8 cellular contexts compared by ENCODE assay signal in the genomic region with DNA sequence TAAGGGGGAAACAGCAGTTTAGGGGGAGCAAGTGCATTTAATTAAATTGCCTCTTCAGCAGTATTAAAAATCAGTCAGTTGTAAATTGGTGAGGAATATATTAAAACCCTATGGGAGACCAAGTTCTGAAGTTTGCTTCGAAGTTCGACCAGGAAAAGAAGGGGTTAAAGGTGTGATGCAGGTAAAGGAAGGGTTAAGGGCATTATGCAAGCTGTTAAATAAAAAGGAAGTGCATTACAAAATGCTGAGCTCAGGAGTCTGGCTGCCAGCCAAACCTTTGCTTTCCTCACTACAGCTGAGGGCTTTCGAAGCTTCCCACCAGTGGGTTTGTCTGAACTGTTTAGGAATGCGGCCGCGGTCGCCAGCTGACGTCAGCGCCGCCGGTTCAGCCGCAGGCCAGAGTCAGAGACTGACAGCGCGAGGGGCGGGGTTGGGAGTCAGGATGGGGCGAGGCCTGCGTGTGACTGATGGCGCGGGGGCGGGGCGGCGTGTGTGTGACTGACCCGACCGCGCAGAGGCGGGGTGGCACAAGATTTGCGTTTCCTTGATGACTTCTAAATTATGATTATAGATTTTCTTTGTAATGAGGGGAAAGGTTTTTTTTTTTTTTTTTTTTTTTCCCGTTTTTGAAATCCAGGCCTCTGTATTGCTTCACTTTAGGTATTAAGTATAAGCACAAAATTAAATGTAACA.
DNase-seq lines count a peak whose midpoint lies in the region; ATAC-seq and TF ChIP-seq lines count a peak whose summit lies in the region.

No MANE protein-coding gene starts in this region.

- no peak overlapping the region for H4K91ac ChIP-seq in trophoblast cell (ENCODE audit: low read depth, low read length)

- H3K36me3 ChIP-seq in heart left ventricle (no peaks in the 10 kb centered on the region), trophoblast cell (ENCODE audit: control insufficient read depth in 1 of 2, insufficient read depth in 2 of 2, low read length in 2 of 2) (no peaks in the 10 kb centered on the region), transverse colon (no peaks in the 10 kb centered on the region)

- no peak overlapping the region for H3K18ac ChIP-seq in trophoblast cell (ENCODE audit: low read length)

- no peak overlapping the region for H2BK120ac ChIP-seq in trophoblast cell (ENCODE audit: insufficient read depth, low read length, poor library complexity)

- H3K27ac Mint-ChIP-seq in T-helper 1 cell treated with Interleukin-12 subunit alpha and Interleukin-12 subunit beta and Interleukin-4 antibody, amounts not matched to agents 30 μg/mL and 1 μg/mL, for 36 hours: peak overlapping the region; percentile 58

- no peak overlapping the region for H2AK5ac ChIP-seq in trophoblast cell (ENCODE audit: low read length)

- TF ChIP-seq POLR2A in heart left ventricle (IDR thresholded peaks at IDR 0.05) (peak in 1 of 2 donors; percentile 14), transverse colon (IDR thresholded peaks at IDR 0.05) (no peak)

- no peak overlapping the region for H3K14ac ChIP-seq in trophoblast cell (ENCODE audit: low read length)

- no peak overlapping the region for H4K8ac ChIP-seq in trophoblast cell (ENCODE audit: low read depth, low read length)

- no peak overlapping the region for H4K12ac ChIP-seq in trophoblast cell (ENCODE audit: low read depth, low read length)

- TF ChIP-seq CTCF in heart left ventricle (IDR thresholded peaks at IDR 0.05) (peak in 1 of 12 donors; percentile 9), transverse colon (IDR thresholded peaks at IDR 0.05) (no peak)

- H3K9ac ChIP-seq in trophoblast cell (ENCODE audit: low read length): no peak overlapping the region

- in situ Hi-C loops in transverse colon (cut with MboI; ENCODE audit: low pct_ligation_motif_present in 1 of 4, low pct_unique_long_range_greater_than_20kb in 1 of 4, low sequenced_read_pairs in 3 of 4): no loop called here

- peak overlapping the region; percentile 72 for H3K4me3 Mint-ChIP-seq in T-helper 1 cell treated with Interleukin-12 subunit alpha and Interleukin-12 subunit beta and Interleukin-4 antibody, amounts not matched to agents 30 μg/mL and 1 μg/mL, for 36 hours

- H3K27me3 Mint-ChIP-seq in T-helper 1 cell treated with Interleukin-12 subunit alpha and Interleukin-12 subunit beta and Interleukin-4 antibody, amounts not matched to agents 30 μg/mL and 1 μg/mL, for 36 hours (ENCODE audit: low read depth): peaks cover 8% of the 10 kb centered on the region

- no peaks in the 10 kb centered on the region for H3K9me3 Mint-ChIP-seq in T-helper 1 cell treated with Interleukin-12 subunit alpha and Interleukin-12 subunit beta and Interleukin-4 antibody, amounts not matched to agents 30 μg/mL and 1 μg/mL, for 36 hours

- H3K4me1 Mint-ChIP-seq in T-helper 1 cell treated with Interleukin-12 subunit alpha and Interleukin-12 subunit beta and Interleukin-4 antibody, amounts not matched to agents 30 μg/mL and 1 μg/mL, for 36 hours (ENCODE audit: low read depth): peaks cover 19% of the 10 kb centered on the region

- WGBS in heart left ventricle, 4 donors: 0 to 1% (median 1%) methylated on average over 27 to 28 of the region's 28 CpGs
- no CpG with 5 or more reads among the region's 28 CpGs for WGBS in trophoblast cell (ENCODE audit: extremely low coverage, insufficient coverage, insufficient read length)
- 0 to 1% methylated on average over 8 to 28 of the region's 28 CpGs for WGBS in transverse colon (ENCODE audit: low coverage in 1 of 2), 2 donors

- peaks cover 3% of the 10 kb centered on the region for H3K79me1 ChIP-seq in trophoblast cell (ENCODE audit: low read length)

- peak; percentile 65 for DNase-seq in NCI-H1694 treated with DMSO at 0.1 percent for 48 hours (lab: John Stamatoyannopoulos, UW)
- peak; percentile 98 for DNase-seq in amniotic stem cell (lab: John Stamatoyannopoulos, UW)
- DNase-seq in heart left ventricle: peak; percentile 99 to 100 (median 100)
- peak; percentile 99 to 100 for DNase-seq in trophoblast cell
- DNase-seq in transverse colon: peak; percentile 99

- peak overlapping the region; percentile 54 for H3K4me2 ChIP-seq in trophoblast cell (ENCODE audit: low read length)

- peak; percentile 100 for ATAC-seq in GM18502 (IDR thresholded peaks at IDR 0.05; ENCODE audit: poor library complexity, unreplicated experiment)
- peak; percentile 98 for ATAC-seq in HG02970 (IDR thresholded peaks at IDR 0.05; ENCODE audit: low FRiP score, unreplicated experiment)
- peak; percentile 100 for ATAC-seq in heart left ventricle

- no peak overlapping the region for H3K4ac ChIP-seq in trophoblast cell (ENCODE audit: low read depth, low read length)

- no peak overlapping the region for H2BK5ac ChIP-seq in trophoblast cell (ENCODE audit: low read depth, low read length, poor library complexity)

- H3K9me3 ChIP-seq in heart left ventricle: no peaks in the 10 kb centered on the region
- H3K9me3 ChIP-seq in trophoblast cell (ENCODE audit: insufficient read depth, low read depth, low read length): no peaks in the 10 kb centered on the region
- no peaks in the 10 kb centered on the region for H3K9me3 ChIP-seq in transverse colon

- intact Hi-C loops in heart left ventricle (cut with DNase I) (loop anchor here in 9 of 10 donors (1.0 to 10.0 kb wide), 7 partner anchors 76 to 256 kb away; partner anchors contain the start of genes ZSWIM6 (in 8 of the 9) and SMIM15 (in 1 of the 9)), transverse colon (cut with DNase I; ENCODE audit: low total_unique reads) (loop anchor here (5.0 kb wide), 1 partner anchor 76 kb away; the partner anchor contains the start of gene ZSWIM6)

- H3K27ac ChIP-seq in heart left ventricle: peak overlapping the region in 9 of 12 donors; percentile 4 to 74 (median 36)
- H3K27ac ChIP-seq in trophoblast cell (ENCODE audit: low read depth, low read length): peak overlapping the region; percentile 71
- peak overlapping the region; percentile 43 to 79 (median 64) for H3K27ac ChIP-seq in transverse colon

- H3K36me3 Mint-ChIP-seq in T-helper 1 cell treated with Interleukin-12 subunit alpha and Interleukin-12 subunit beta and Interleukin-4 antibody, amounts not matched to agents 30 μg/mL and 1 μg/mL, for 36 hours (ENCODE audit: low read depth): no peaks in the 10 kb centered on the region

- no peaks in the 10 kb centered on the region for H3K79me2 ChIP-seq in trophoblast cell (ENCODE audit: control insufficient read depth, insufficient read depth, low read length, poor library complexity)

- H3K27me3 ChIP-seq in heart left ventricle: no peaks in the 10 kb centered on the region
- H3K27me3 ChIP-seq in trophoblast cell (ENCODE audit: insufficient read depth, low read length): no peaks in the 10 kb centered on the region
- no peaks in the 10 kb centered on the region for H3K27me3 ChIP-seq in transverse colon

- no peak overlapping the region for H3K23ac ChIP-seq in trophoblast cell (ENCODE audit: low read length)

- peaks cover 3 to 38% (median 19%) of the 10 kb centered on the region in 12 donors for H3K4me1 ChIP-seq in heart left ventricle
- H3K4me1 ChIP-seq in trophoblast cell (ENCODE audit: control insufficient read depth in 1 of 2, insufficient read depth in 2 of 2, low read length in 2 of 2): peaks cover 3% of the 10 kb centered on the region in 2 experiments
- H3K4me1 ChIP-seq in transverse colon: peaks cover 3 to 49% (median 16%) of the 10 kb centered on the region in 4 donors

- H3K4me3 ChIP-seq in heart left ventricle (peak overlapping the region in 9 of 12 donors; percentile 6 to 50 (median 33)), trophoblast cell (ENCODE audit: low read depth, low read length) (no peak overlapping the region), transverse colon (peak overlapping the region in 2 of 4 donors; percentile 14 to 26)

- no peak overlapping the region for H2BK12ac ChIP-seq in trophoblast cell (ENCODE audit: low read length)

- TF ChIP-seq EP300 in transverse colon (IDR thresholded peaks at IDR 0.05; ENCODE audit: low read depth): peak; percentile 94

- H2AFZ ChIP-seq in trophoblast cell (ENCODE audit: insufficient read depth, low read length, poor library complexity): no peak overlapping the region
